ENCODE assay signal across 19 cellular contexts in genomic region chr5:6461793-6462650, GRCh38. TPM values are rescaled to one million over a fixed set of nuclear protein-coding genes. Genes with fewer than 3 reads are reported as not detected.
DNase-seq lines count a peak whose midpoint lies in the region; ATAC-seq and TF ChIP-seq lines count a peak whose summit lies in the region.
"Had no signal": no experiment of that assay in that cellular context is flagged by ENCODE, and none has a peak within 500 bp of the region (broad histone marks: within the 10 kb centered on the region; RNA-seq: fewer than 3 reads in every experiment).

No MANE protein-coding gene starts in this region.

- no peaks in the 10 kb centered on the region for H3K36me3 ChIP-seq in left ventricle myocardium inferior
- peaks cover 0 to 3% of the 10 kb centered on the region in 2 donors for H3K36me3 ChIP-seq in neuronal stem cell (replicated peaks in 1 of 2; ENCODE audit: control insufficient read depth in 2 of 2, insufficient read depth in 2 of 2, low read length in 2 of 2)
- no peaks in the 10 kb centered on the region for H3K36me3 ChIP-seq in Caco-2 (ENCODE audit: control insufficient read depth, insufficient read depth, low read length)
- H3K36me3 ChIP-seq in sigmoid colon, result no peaks in the 10 kb centered on the region

- no peak overlapping the region for H2AFZ ChIP-seq in neuronal stem cell (ENCODE audit: low read length)

- no peaks in the 10 kb centered on the region for H3K4me1 Mint-ChIP-seq in Caco-2 (ENCODE audit: low read depth, unreplicated experiment)
- H3K4me1 Mint-ChIP-seq: CD8-positive, alpha-beta memory T cell had no signal

- H3K27me3 ChIP-seq in left ventricle myocardium inferior (ENCODE audit: low read depth) (no peaks in the 10 kb centered on the region), neuronal stem cell (ENCODE audit: control insufficient read depth in 3 of 3, insufficient read depth in 3 of 3, low read depth in 1 of 3, low read length in 3 of 3) (peaks cover 0 to 13% (median 0%) of the 10 kb centered on the region in 3 experiments), Caco-2 (replicated peaks; ENCODE audit: control insufficient read depth, insufficient read depth, low read length) (peaks cover 1% of the 10 kb centered on the region; the same call in 1 of the 2 replicates), sigmoid colon (no peaks in the 10 kb centered on the region)

- CTCF ChIA-PET in Caco-2 (lab: Charles Lee), result no interaction called here

- H3K18ac ChIP-seq in neuronal stem cell (ENCODE audit: low read length), result no peak overlapping the region

- H3K27ac ChIP-seq in left ventricle myocardium inferior (replicated peaks) (peak overlapping the region; percentile 12), cingulate gyrus (ENCODE audit: low read depth, low read length) (peak overlapping the region; percentile 19), neuronal stem cell (replicated peaks; ENCODE audit: low read length) (no peak overlapping the region), sigmoid colon (no peak overlapping the region)
- H3K27ac ChIP-seq: C4-2B had no signal

- H2BK120ac ChIP-seq in neuronal stem cell (ENCODE audit: low read depth, low read length), result no peak overlapping the region

- H3K79me1 ChIP-seq in neuronal stem cell (ENCODE audit: low read depth, low read length), result no peaks in the 10 kb centered on the region

- no peak for TF ChIP-seq CTCF in left ventricle myocardium inferior (IDR thresholded peaks at IDR 0.05; ENCODE audit: borderline replicate concordance)
- no peak for TF ChIP-seq CTCF in Caco-2 (IDR thresholded peaks at IDR 0.05; ENCODE audit: insufficient read depth in 1 of 2, low read depth in 1 of 2, low read length in 1 of 2, severe bottlenecking in 1 of 2, unreplicated experiment in 1 of 2)
- TF ChIP-seq CTCF in sigmoid colon (IDR thresholded peaks at IDR 0.05), result no peak

- H2BK12ac ChIP-seq in neuronal stem cell (ENCODE audit: low read length), result no peak overlapping the region

- no peak overlapping the region for H2BK15ac ChIP-seq in neuronal stem cell (ENCODE audit: low read length)

- H2AK5ac ChIP-seq in neuronal stem cell (ENCODE audit: low read depth, low read length), result no peak overlapping the region

- H3K27ac Mint-ChIP-seq in Caco-2 (ENCODE audit: unreplicated experiment), result no peak overlapping the region
- H3K27ac Mint-ChIP-seq: CD8-positive, alpha-beta memory T cell had no signal

- no peaks in the 10 kb centered on the region for H3K36me3 Mint-ChIP-seq in Caco-2 (ENCODE audit: insufficient read depth, unreplicated experiment)
- H3K36me3 Mint-ChIP-seq: CD8-positive, alpha-beta memory T cell had no signal

- no peak overlapping the region for H3K4me2 ChIP-seq in neuronal stem cell (ENCODE audit: insufficient read depth, low read length, poor library complexity, severe bottlenecking)

- H3K4me3 ChIP-seq in left ventricle myocardium inferior (no peak overlapping the region), neuronal stem cell (ENCODE audit: low read length in 2 of 2) (no peak overlapping the region), Caco-2 (ENCODE audit: low read depth, low read length) (no peak overlapping the region), sigmoid colon (no peak overlapping the region)

- no peak overlapping the region for H4K91ac ChIP-seq in neuronal stem cell (ENCODE audit: low read depth, low read length, poor library complexity)

- no TSS peak for BruUV-seq in Caco-2 (replicated peaks; lab: Mats Ljungman, UMichigan)

- no peaks in the 10 kb centered on the region for H3K9me3 Mint-ChIP-seq in Caco-2 (ENCODE audit: unreplicated experiment)
- H3K9me3 Mint-ChIP-seq: CD8-positive, alpha-beta memory T cell had no signal

- H3K23ac ChIP-seq in neuronal stem cell (ENCODE audit: low read depth, low read length, poor library complexity), result no peak overlapping the region

- H3K27me3 Mint-ChIP-seq in Caco-2 (ENCODE audit: insufficient read depth, unreplicated experiment), result peaks cover 21% of the 10 kb centered on the region

- POLR2A ChIA-PET in Caco-2 (lab: Charles Lee), result no interaction called here

- no peak for TF ChIP-seq POLR2A in sigmoid colon (IDR thresholded peaks at IDR 0.05)

- H3K14ac ChIP-seq in neuronal stem cell (ENCODE audit: low read length), result no peak overlapping the region

- H3K4me3 Mint-ChIP-seq in Caco-2 (ENCODE audit: unreplicated experiment), result no peak overlapping the region
- H3K4me3 Mint-ChIP-seq: CD8-positive, alpha-beta memory T cell had no signal

- intact Hi-C loops in left ventricle myocardium inferior (cut with micrococcal nuclease), result no loop called here
- intact Hi-C loops in Right ventricle myocardium superior (cut with DNase I), result no loop called here
- intact Hi-C loops in Caco-2 (cut with micrococcal nuclease; ENCODE audit: unreplicated experiment), result no loop called here
- intact Hi-C loops in sigmoid colon (cut with DNase I), result no loop called here

- peak overlapping the region; percentile 79 for H2BK5ac ChIP-seq in neuronal stem cell (ENCODE audit: low read length)

- ATAC-seq in Right ventricle myocardium superior (ENCODE audit: poor library complexity), result no peak
- no peak for ATAC-seq in GM18867 (IDR thresholded peaks at IDR 0.05; ENCODE audit: unreplicated experiment)
- ATAC-seq: Panc1 had no signal

- H3K4me1 ChIP-seq in left ventricle myocardium inferior, result peaks cover 62% of the 10 kb centered on the region
- peaks cover 0 to 8% of the 10 kb centered on the region in 2 donors for H3K4me1 ChIP-seq in neuronal stem cell (ENCODE audit: control insufficient read depth in 2 of 2, insufficient read depth in 1 of 2, low read depth in 1 of 2, low read length in 2 of 2)
- no peaks in the 10 kb centered on the region for H3K4me1 ChIP-seq in Caco-2
- peaks cover 0 to 9% (median 4%) of the 10 kb centered on the region in 4 donors for H3K4me1 ChIP-seq in sigmoid colon

- no CpG with 5 or more reads among the region's 17 CpGs for WGBS in neuronal stem cell (ENCODE audit: extremely low coverage in 2 of 2, insufficient read length in 2 of 2, insufficient replicate concordance in 1 of 2), 2 donors
- 83 to 91% methylated on average over 17 of the region's 17 CpGs for WGBS in sigmoid colon, 2 donors

- no peaks in the 10 kb centered on the region for H3K9me3 ChIP-seq in left ventricle myocardium inferior (replicated peaks)
- H3K9me3 ChIP-seq in neuronal stem cell (replicated peaks in 1 of 2; ENCODE audit: control insufficient read depth in 2 of 2, insufficient read depth in 1 of 2, low read depth in 1 of 2, low read length in 2 of 2), result no peaks in the 10 kb centered on the region
- no peaks in the 10 kb centered on the region for H3K9me3 ChIP-seq in Caco-2
- no peaks in the 10 kb centered on the region for H3K9me3 ChIP-seq in sigmoid colon

- H3K4ac ChIP-seq in neuronal stem cell (ENCODE audit: low read length), result no peak overlapping the region

- no peak for TF ChIP-seq EP300 in sigmoid colon (IDR thresholded peaks at IDR 0.05)

- no peak for DNase-seq in left ventricle myocardium inferior
- DNase-seq in Right ventricle myocardium superior, result no peak
- DNase-seq in neuronal stem cell (ENCODE audit: low spot score), result no peak
- no peak for DNase-seq in SKM-1 treated with dmso at 0.1 percent for 144 hours (lab: John Stamatoyannopoulos, UW; ENCODE audit: unreplicated experiment)
- DNase-seq in Caco-2, result no peak
- DNase-seq in sigmoid colon, result no peak
- DNase-seq: CD8-positive, alpha-beta memory T cell; EL; Karpas-422; NCI-H1694; NCI-H2081; NCI-H2227 treated with DMSO at 0.1 percent for 48 hours; NCI-H510A; NCI-H748 treated with DMSO at 0.1 percent for 48 hours had no signal

- H3K9ac ChIP-seq in neuronal stem cell (ENCODE audit: low read depth, low read length, poor library complexity), result no peak overlapping the region

- no peak overlapping the region for H4K8ac ChIP-seq in neuronal stem cell (ENCODE audit: low read depth, low read length)

RNA-seq across cellular contexts. Expression of gene UBE2QL1, which starts 13.4 kb away (rescaled TPM):
- total RNA-seq in left ventricle myocardium inferior (25.5 TPM), Right ventricle myocardium superior (22.8 TPM), Caco-2 (2022) (not detected in 2 replicates), sigmoid colon (1 to 10 TPM; 3.6 to 5.5 (median 5.0) TPM)
- polyA plus RNA-seq in neuronal stem cell (2013, experiment 1 of 2), result 2.3 TPM
- polyA plus RNA-seq in neuronal stem cell (2013, experiment 2 of 2), result 2.4 TPM
- under 1 TPM; under 0.01 to 0.23 (median 0.22) TPM for polyA plus RNA-seq in sigmoid colon
- total RNA-seq: CD8-positive, alpha-beta memory T cell; MCF 10A had no signal
- polyA plus RNA-seq: CD8-positive, alpha-beta memory T cell had no signal

Comparison
In these comparisons a context has a peak if more than half of its experiments do, and no peak if none do; other contexts are left out.
1. H3K27ac ChIP-seq: peak in left ventricle myocardium inferior (single experiment) and cingulate gyrus (single experiment); none in neuronal stem cell (single experiment) and sigmoid colon (0 of 4).